In genomic region chr2:69677914-69678313, GRCh38 we compare ENCODE assay signal across 16 cellular contexts. TPM values are rescaled to one million over a fixed set of nuclear protein-coding genes. Genes with fewer than 3 reads are reported as not detected.
DNase-seq lines count a peak whose midpoint lies in the region; ATAC-seq and TF ChIP-seq lines count a peak whose summit lies in the region.
"Had no signal": no experiment of that assay in that cellular context is flagged by ENCODE, and none has a peak within 500 bp of the region (broad histone marks: within the 10 kb centered on the region; RNA-seq: fewer than 3 reads in every experiment).

No MANE protein-coding gene starts in this region.

- peaks cover 0 to under 1% of the 10 kb centered on the region in 2 donors for H3K36me3 Mint-ChIP-seq in activated T-cell treated with anti-CD3 and anti-CD28 coated beads, Interleukin-2, amount 50 U/mL, for 72 hours (ENCODE audit: insufficient read depth in 2 of 2)
- peaks cover 5% of the 10 kb centered on the region for H3K36me3 Mint-ChIP-seq in T-helper 2 cell treated with Interferon-gamma antibody and Interleukin-4, amounts not matched to agents 5 μg/mL and 100 μg/mL, for 36 hours (ENCODE audit: low read depth)
- H3K36me3 Mint-ChIP-seq in activated naive CD8-positive, alpha-beta T cell treated with anti-CD3 and anti-CD28 coated beads, Interleukin-2, amount 10 ng/mL, durations not matched to agents 7 days and 5 days, result peaks cover 9% of the 10 kb centered on the region

- no peaks in the 10 kb centered on the region for H3K27me3 ChIP-seq in tibial artery

- no peak overlapping the region for H3K27ac ChIP-seq in tibial artery

- no peak for DNase-seq in activated T-cell treated with anti-CD3 and anti-CD28 coated beads, Interleukin-2, amount 50 U/mL, for 72 hours
- DNase-seq in activated T-cell treated with anti-CD3 and anti-CD28 coated beads, Interleukin-2, amount 50 U/mL, for 48 hours, result no peak
- DNase-seq in T-helper 2 cell treated with Interferon-gamma antibody and Interleukin-4, amounts not matched to agents 5 μg/mL and 100 μg/mL, for 36 hours (ENCODE audit: low spot score), result peak; percentile 24
- DNase-seq in activated naive CD8-positive, alpha-beta T cell treated with anti-CD3 and anti-CD28 coated beads, Interleukin-2, amount 10 ng/mL, durations not matched to agents 7 days and 5 days, result no peak
- DNase-seq in tibial artery (no peak), GDM1 (lab: John Stamatoyannopoulos, UW) (no peak)
- DNase-seq: ACHN; CD4-positive, alpha-beta T cell; DND-41; GF-D8; NCI-H1092 treated with DMSO at 0.1 percent for 48 hours; NCI-H1694; NCI-H748 treated with DMSO at 0.1 percent for 48 hours had no signal

- intact Hi-C loops in tibial artery (cut with DNase I; ENCODE audit: low total_unique reads), result no loop called here

- POLR2A ChIA-PET in activated naive CD8-positive, alpha-beta T cell treated with anti-CD3 and anti-CD28 coated beads, Interleukin-2, amount 10 ng/mL, durations not matched to agents 7 days and 5 days (lab: Charles Lee), result interaction anchor here (1.1 to 1.5 kb wide), 2 partner anchors 28 to 35 kb away, joined by 3 to 5 read pairs; partner anchors contain the start of gene AAK1

- peaks cover 59% of the 10 kb centered on the region for H3K4me1 Mint-ChIP-seq in activated T-cell treated with anti-CD3 and anti-CD28 coated beads, Interleukin-2, amount 50 U/mL, for 72 hours (ENCODE audit: low read depth)
- H3K4me1 Mint-ChIP-seq in T-helper 2 cell treated with Interferon-gamma antibody and Interleukin-4, amounts not matched to agents 5 μg/mL and 100 μg/mL, for 36 hours (ENCODE audit: low read depth), result peaks cover 48% of the 10 kb centered on the region
- peaks cover 25% of the 10 kb centered on the region for H3K4me1 Mint-ChIP-seq in activated naive CD8-positive, alpha-beta T cell treated with anti-CD3 and anti-CD28 coated beads, Interleukin-2, amount 10 ng/mL, durations not matched to agents 7 days and 5 days

- H3K4me1 ChIP-seq in tibial artery, result peaks cover 0 to 17% (median 10%) of the 10 kb centered on the region in 4 donors

- no peak for TF ChIP-seq CTCF in tibial artery (IDR thresholded peaks at IDR 0.05)

- H3K36me3 ChIP-seq in tibial artery, result no peaks in the 10 kb centered on the region

- H3K4me3 Mint-ChIP-seq in activated T-cell treated with anti-CD3 and anti-CD28 coated beads, Interleukin-2, amount 50 U/mL, for 72 hours, result peak overlapping the region; percentile 52
- H3K4me3 Mint-ChIP-seq in T-helper 2 cell treated with Interferon-gamma antibody and Interleukin-4, amounts not matched to agents 5 μg/mL and 100 μg/mL, for 36 hours, result peak overlapping the region; percentile 15
- H3K4me3 Mint-ChIP-seq in activated naive CD8-positive, alpha-beta T cell treated with anti-CD3 and anti-CD28 coated beads, Interleukin-2, amount 10 ng/mL, durations not matched to agents 7 days and 5 days, result peak overlapping the region; percentile 14
- H3K4me3 Mint-ChIP-seq: CD4-positive, alpha-beta T cell had no signal

- ATAC-seq in activated T-cell treated with anti-CD3 and anti-CD28 coated beads, Interleukin-2, amount 50 U/mL, for 72 hours (replicated peaks in 1 of 2), result peak; percentile 1 to 30
- no peak for ATAC-seq in activated naive CD8-positive, alpha-beta T cell treated with anti-CD3 and anti-CD28 coated beads, Interleukin-2, amount 10 ng/mL, durations not matched to agents 7 days and 5 days (ENCODE audit: low read depth)
- no peak for ATAC-seq in GM18873 (IDR thresholded peaks at IDR 0.05; ENCODE audit: low FRiP score, unreplicated experiment)
- ATAC-seq: Panc1, Right ventricle myocardium inferior had no signal

- H3K9me3 Mint-ChIP-seq in activated T-cell treated with anti-CD3 and anti-CD28 coated beads, Interleukin-2, amount 50 U/mL, for 72 hours, result peaks cover 0 to 2% of the 10 kb centered on the region in 2 donors
- peaks cover 6% of the 10 kb centered on the region for H3K9me3 Mint-ChIP-seq in T-helper 2 cell treated with Interferon-gamma antibody and Interleukin-4, amounts not matched to agents 5 μg/mL and 100 μg/mL, for 36 hours
- peaks cover 3% of the 10 kb centered on the region for H3K9me3 Mint-ChIP-seq in activated naive CD8-positive, alpha-beta T cell treated with anti-CD3 and anti-CD28 coated beads, Interleukin-2, amount 10 ng/mL, durations not matched to agents 7 days and 5 days
- H3K9me3 Mint-ChIP-seq: CD4-positive, alpha-beta T cell had no signal

- H3K4me3 ChIP-seq in tibial artery, result no peak overlapping the region

- no peaks in the 10 kb centered on the region for H3K27me3 Mint-ChIP-seq in activated T-cell treated with anti-CD3 and anti-CD28 coated beads, Interleukin-2, amount 50 U/mL, for 72 hours (ENCODE audit: low read depth)
- H3K27me3 Mint-ChIP-seq in T-helper 2 cell treated with Interferon-gamma antibody and Interleukin-4, amounts not matched to agents 5 μg/mL and 100 μg/mL, for 36 hours (ENCODE audit: low read depth), result no peaks in the 10 kb centered on the region
- no peaks in the 10 kb centered on the region for H3K27me3 Mint-ChIP-seq in activated naive CD8-positive, alpha-beta T cell treated with anti-CD3 and anti-CD28 coated beads, Interleukin-2, amount 10 ng/mL, durations not matched to agents 7 days and 5 days
- H3K27me3 Mint-ChIP-seq: CD4-positive, alpha-beta T cell had no signal

- H3K27ac Mint-ChIP-seq in activated T-cell treated with anti-CD3 and anti-CD28 coated beads, Interleukin-2, amount 50 U/mL, for 72 hours, result peak overlapping the region; percentile 50
- H3K27ac Mint-ChIP-seq in T-helper 2 cell treated with Interferon-gamma antibody and Interleukin-4, amounts not matched to agents 5 μg/mL and 100 μg/mL, for 36 hours, result peak overlapping the region; percentile 55
- H3K27ac Mint-ChIP-seq in activated naive CD8-positive, alpha-beta T cell treated with anti-CD3 and anti-CD28 coated beads, Interleukin-2, amount 10 ng/mL, durations not matched to agents 7 days and 5 days, result peak overlapping the region; percentile 31
- H3K27ac Mint-ChIP-seq: CD4-positive, alpha-beta T cell had no signal

- no peaks in the 10 kb centered on the region for H3K9me3 ChIP-seq in tibial artery

RNA-seq across cellular contexts. Expression of gene AAK1, which starts 34.4 kb away (rescaled TPM):
- total RNA-seq in activated T-cell treated with anti-CD3 and anti-CD28 coated beads, Interleukin-2, amount 50 U/mL, for 72 hours, result 100 to 1,000 TPM; 134 to 137 TPM
- 100 to 1,000 TPM; 143 to 144 TPM for total RNA-seq in activated naive CD8-positive, alpha-beta T cell treated with anti-CD3 and anti-CD28 coated beads, Interleukin-2, amount 10 ng/mL, durations not matched to agents 7 days and 5 days

Comparison
In these comparisons a context has a peak if more than half of its experiments do, and no peak if none do; other contexts are left out.
1. ATAC-seq: peak in activated T-cell treated with anti-CD3 and anti-CD28 coated beads, Interleukin-2, amount 50 U/mL, for 72 hours (2 of 2); none in activated naive CD8-positive, alpha-beta T cell treated with anti-CD3 and anti-CD28 coated beads, Interleukin-2, amount 10 ng/mL, durations not matched to agents 7 days and 5 days (single experiment) and GM18873 (single experiment).
2. Peak in every context shown above with its lines, with median percentiles within 50 percentile points of each other: H3K27ac Mint-ChIP-seq and H3K4me3 Mint-ChIP-seq.